ENCODE assay signal across 16 cellular contexts in the genomic region with DNA sequence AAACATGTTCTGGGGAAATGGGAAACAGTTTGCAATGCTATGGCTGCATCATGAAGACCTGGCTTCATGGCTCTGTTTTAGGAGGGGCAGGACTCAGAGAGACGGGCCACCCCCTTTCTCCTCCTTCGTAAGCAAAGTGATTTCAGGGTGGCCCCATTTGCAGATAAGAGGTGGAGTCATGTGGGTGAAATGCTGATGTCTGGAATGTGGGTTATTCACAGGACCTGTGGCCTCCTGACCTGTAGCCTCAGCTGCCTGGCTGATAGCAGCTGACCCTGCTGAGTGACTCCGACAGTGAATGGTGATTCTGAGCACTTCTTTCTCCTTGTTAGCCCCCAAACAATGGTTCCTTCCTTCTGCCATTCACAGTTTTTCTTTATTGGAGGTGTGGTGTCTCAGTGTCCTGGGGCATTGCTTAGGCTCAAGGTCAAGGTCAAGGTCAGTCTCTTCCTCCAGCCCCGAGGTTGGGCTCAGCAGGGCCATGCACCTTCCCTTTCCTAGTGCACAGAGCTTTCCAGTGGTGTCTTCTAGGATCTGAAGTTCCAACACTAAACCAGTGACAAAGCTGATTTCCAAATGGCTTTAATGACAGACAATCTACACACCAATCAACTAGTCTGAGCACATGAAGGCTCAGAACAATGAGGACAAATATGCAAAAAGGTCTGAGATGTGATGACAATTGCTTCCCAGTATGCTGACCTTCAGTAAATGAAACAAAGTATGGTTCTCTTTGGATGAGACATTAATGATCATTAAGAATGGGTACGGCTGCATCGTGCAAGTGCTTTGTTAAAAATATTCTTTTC. TPM values are rescaled to one million over a fixed set of nuclear protein-coding genes. Genes with fewer than 3 reads are reported as not detected.
A peak's percentile ranks its signal among the peaks of the same experiment; 100 is the strongest.
DNase-seq lines count a peak whose midpoint lies in the region; ATAC-seq and TF ChIP-seq lines count a peak whose summit lies in the region.
"Had no signal": no experiment of that assay in that cellular context is flagged by ENCODE, and none has a peak within 500 bp of the region (broad histone marks: within the 10 kb centered on the region; RNA-seq: fewer than 3 reads in every experiment).

No MANE protein-coding gene starts in this region.

- TF ChIP-seq POLR2A in erythroblast (IDR thresholded peaks at IDR 0.05; ENCODE audit: low read length) = no peak

- H3K36me3 ChIP-seq in GM23248 (ENCODE audit: low read depth) = no peaks in the 10 kb centered on the region
- H3K36me3 ChIP-seq: heart right ventricle had no signal

- H3K27ac ChIP-seq in GM23248 = 0 out of 2 replicates have a peak overlapping the region, but pooled peaks have one; percentile 20
- H3K27ac ChIP-seq: heart right ventricle, VCaP had no signal

- H3K9me3 Mint-ChIP-seq in Calu3 (ENCODE audit: low read depth, unreplicated experiment) = peaks cover 2% of the 10 kb centered on the region
- H3K9me3 Mint-ChIP-seq in activated CD4-positive, alpha-beta memory T cell treated with anti-CD3 and anti-CD28 coated beads for 36 hours = peaks cover 62% of the 10 kb centered on the region

- no peaks in the 10 kb centered on the region for H3K79me2 ChIP-seq in GM23248 (ENCODE audit: insufficient read depth)

- H3K9me3 ChIP-seq in GM23248 (ENCODE audit: low read depth) = no peaks in the 10 kb centered on the region

- DNase-seq in Calu3 (no peak), GM23248 (no peak), erythroblast (lab: John Stamatoyannopoulos, UW) (peak; percentile 62 to 77), KBM-7 (no peak), hepatic stellate cell (ENCODE audit: low spot score) (no peak), SKM-1 (lab: John Stamatoyannopoulos, UW; ENCODE audit: unreplicated experiment) (no peak)
- no peak for DNase-seq in activated CD4-positive, alpha-beta memory T cell treated with anti-CD3 and anti-CD28 coated beads for 36 hours
- DNase-seq: cortex of kidney; heart right ventricle; mucosa of descending colon; NCI-H187 treated with DMSO at 0.1 percent for 48 hours; NCI-H510A; stimulated activated naive CD4-positive, alpha-beta T cell had no signal

- H3F3A ChIP-seq in GM23248 (ENCODE audit: insufficient read depth) = peaks cover 18% of the 10 kb centered on the region

- CTCF ChIA-PET in Calu3 (lab: Charles Lee) = no interaction called here
- CTCF ChIA-PET in activated CD4-positive, alpha-beta memory T cell treated with anti-CD3 and anti-CD28 coated beads for 36 hours (lab: Charles Lee) = no interaction called here

- no peaks in the 10 kb centered on the region for H3K4me1 Mint-ChIP-seq in Calu3 (ENCODE audit: low read depth, unreplicated experiment)
- peaks cover 25% of the 10 kb centered on the region for H3K4me1 Mint-ChIP-seq in activated CD4-positive, alpha-beta memory T cell treated with anti-CD3 and anti-CD28 coated beads for 36 hours (ENCODE audit: low read depth)

- in situ Hi-C loops in GM23248 (cut with MboI) = no loop called here
- in situ Hi-C loops in KBM-7 (cut with MboI; ENCODE audit: low pct_unique_long_range_greater_than_20kb, low sequenced_read_pairs) = no loop called here

- 45 to 50% methylated on average over 6 of the region's 6 CpGs for WGBS in GM23248 (ENCODE audit: low coverage in 1 of 2, low lambda C conversion rate in 2 of 2, missing lambda C conversion rate in 2 of 2), 2 experiments

- no peak for TF ChIP-seq CTCF in Calu3 (IDR thresholded peaks at IDR 0.05; ENCODE audit: unreplicated experiment)

- H3K4me3 Mint-ChIP-seq in Calu3 (ENCODE audit: low read depth, unreplicated experiment) = no peak overlapping the region
- H3K4me3 Mint-ChIP-seq in activated CD4-positive, alpha-beta memory T cell treated with anti-CD3 and anti-CD28 coated beads for 36 hours = peak overlapping the region; percentile 17

- peak overlapping the region; percentile 98 for H3K27ac Mint-ChIP-seq in Calu3 (ENCODE audit: unreplicated experiment)
- H3K27ac Mint-ChIP-seq in activated CD4-positive, alpha-beta memory T cell treated with anti-CD3 and anti-CD28 coated beads for 36 hours = peak overlapping the region; percentile 81

- BruUV-seq in Calu3 (replicated peaks; lab: Mats Ljungman, UMichigan) = TSS peak; percentile 45

- H4K20me1 ChIP-seq in GM23248 (ENCODE audit: insufficient read depth) = no peaks in the 10 kb centered on the region

- H3K4me2 ChIP-seq in GM23248 (ENCODE audit: unreplicated experiment) = no peak overlapping the region

- H3K4me1 ChIP-seq in GM23248 (ENCODE audit: insufficient read depth) = no peaks in the 10 kb centered on the region

- no peaks in the 10 kb centered on the region for H3K27me3 Mint-ChIP-seq in Calu3 (ENCODE audit: unreplicated experiment)
- peaks cover 6% of the 10 kb centered on the region for H3K27me3 Mint-ChIP-seq in activated CD4-positive, alpha-beta memory T cell treated with anti-CD3 and anti-CD28 coated beads for 36 hours

- H3K27me3 ChIP-seq in GM23248 (replicated peaks; ENCODE audit: insufficient read depth) = no peaks in the 10 kb centered on the region
- H3K27me3 ChIP-seq: heart right ventricle had no signal

- H3K4me3 ChIP-seq in GM23248 = no peak overlapping the region
- H3K4me3 ChIP-seq: heart right ventricle, mucosa of descending colon had no signal

- H3K9ac ChIP-seq in GM23248 = no peak overlapping the region

- POLR2A ChIA-PET in activated CD4-positive, alpha-beta memory T cell treated with anti-CD3 and anti-CD28 coated beads for 36 hours (lab: Charles Lee) = no interaction called here

- H3K36me3 Mint-ChIP-seq in Calu3 (ENCODE audit: insufficient read depth, unreplicated experiment) = peaks cover 9% of the 10 kb centered on the region
- H3K36me3 Mint-ChIP-seq in activated CD4-positive, alpha-beta memory T cell treated with anti-CD3 and anti-CD28 coated beads for 36 hours = peaks cover 39% of the 10 kb centered on the region

- intact Hi-C loops in Calu3 (cut with micrococcal nuclease; ENCODE audit: unreplicated experiment) = loop anchor here (2.0 kb wide), 1 partner anchor 48 kb away; no protein-coding TSS in a partner anchor
- intact Hi-C loops in activated CD4-positive, alpha-beta memory T cell treated with anti-CD3 and anti-CD28 coated beads for 36 hours (cut with micrococcal nuclease) = loop anchor here (1.0 kb wide), 5 partner anchors 9 to 251 kb away; a partner anchor contains a TSS

- no peak overlapping the region for H2AFZ ChIP-seq in GM23248

- H3K9me2 ChIP-seq in GM23248 (ENCODE audit: insufficient read depth) = no peaks in the 10 kb centered on the region

- ATAC-seq in HG03095 (IDR thresholded peaks at IDR 0.05; ENCODE audit: unreplicated experiment) = no peak
- ATAC-seq: heart right ventricle, SK-N-SH treated with all-trans-retinoic acid at 6 μM for 48 hours had no signal

RNA-seq across cellular contexts. Expression of a gene that starts 49.6 kb away (rescaled TPM):
- 109 and 120 TPM in 2 replicates for total RNA-seq in Calu3 (2022)
- total RNA-seq in GM23248 (2014; rRNA removed; shearing (Covaris generic)) = 34.1 and 39.9 TPM in 2 replicates
- polyA plus RNA-seq in GM23248 (2016; fragmentation: Nextera tagmentation; extraction: Ambion mirVana) = 33.4 and 42.7 TPM in 2 replicates
- 10 to 100 TPM; 83.9 to 97.8 TPM for total RNA-seq in activated CD4-positive, alpha-beta memory T cell treated with anti-CD3 and anti-CD28 coated beads for 36 hours

Comparison
In these comparisons a context has a peak if more than half of its experiments do, and no peak if none do; other contexts are left out.
1. DNase-seq: peak in erythroblast (2 of 2); none in Calu3 (single experiment), GM23248 (single experiment), activated CD4-positive, alpha-beta memory T cell treated with anti-CD3 and anti-CD28 coated beads for 36 hours (single experiment), KBM-7 (single experiment), hepatic stellate cell (single experiment) and SKM-1 (single experiment).